ENCODE assay signal across 17 cellular contexts in the genomic region with DNA sequence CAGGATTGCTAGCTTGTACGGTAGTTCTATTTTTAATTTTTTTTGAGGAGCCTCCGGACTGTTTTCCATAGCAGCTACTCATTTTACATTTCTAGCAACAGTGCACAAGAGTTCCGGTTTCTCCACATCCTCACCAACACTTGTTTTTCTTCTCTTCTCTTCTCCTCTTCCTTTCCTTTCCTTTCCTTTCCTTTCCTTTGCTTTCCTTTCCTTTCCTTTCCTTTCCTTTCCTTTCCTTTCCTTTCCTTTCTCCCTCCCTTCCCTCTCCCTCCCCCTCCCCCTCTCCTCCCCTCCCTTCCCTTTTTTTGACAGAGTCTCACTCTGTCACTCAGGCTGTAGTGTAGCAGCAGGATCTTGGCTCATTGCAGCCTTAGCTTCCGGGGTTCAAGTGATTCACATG. TPM values are rescaled to one million over a fixed set of nuclear protein-coding genes. Genes with fewer than 3 reads are reported as not detected.
DNase-seq lines count a peak whose midpoint lies in the region; ATAC-seq and TF ChIP-seq lines count a peak whose summit lies in the region.
"Had no signal": no experiment of that assay in that cellular context is flagged by ENCODE, and none has a peak within 500 bp of the region (broad histone marks: within the 10 kb centered on the region; RNA-seq: fewer than 3 reads in every experiment).

No MANE protein-coding gene starts in this region.

- H3K27ac ChIP-seq in HEK293 (ENCODE audit: extremely low read depth, low read depth, low read length) (no peak overlapping the region), VCaP (peak overlapping the region; percentile 63), epithelial cell of prostate (peak overlapping the region; percentile 7)
- H3K27ac ChIP-seq: 22Rv1; A549; BLaER1 treated with 17β-estradiol and CSF1 and Interleukin-3, amounts not matched to agents 10 nM and 100 nM; C4-2B had no signal

- WGBS in lower leg skin, 2 donors, result 58 to 83% methylated on average over 4 of the region's 4 CpGs

- no peak for TF ChIP-seq POLR2A in lower leg skin (IDR thresholded peaks at IDR 0.05)

- no peak for TF ChIP-seq CTCF in HEK293 (tag by site-specific recombination; IDR thresholded peaks at IDR 0.05)
- TF ChIP-seq CTCF in VCaP (conservative IDR thresholded peaks at IDR 0.05), result no peak; the same call in 1 of the 2 replicates
- no peak for TF ChIP-seq CTCF in lower leg skin (IDR thresholded peaks at IDR 0.05)

- intact Hi-C loops in Right ventricle myocardium inferior (cut with DNase I), result no loop called here
- intact Hi-C loops in lower leg skin (cut with DNase I; ENCODE audit: low total_unique reads), result no loop called here

- no peak overlapping the region for H3K4me3 ChIP-seq in HEK293 (ENCODE audit: low read depth, low read length)
- no peak overlapping the region for H3K4me3 ChIP-seq in lower leg skin (ENCODE audit: low read depth, poor library complexity, severe bottlenecking)
- H3K4me3 ChIP-seq: A549; BLaER1 treated with 17β-estradiol and CSF1 and Interleukin-3, amounts not matched to agents 10 nM and 100 nM had no signal

- no peaks in the 10 kb centered on the region for H3K4me1 ChIP-seq in HEK293 (ENCODE audit: control insufficient read depth, insufficient read depth, low read length)
- H3K4me1 ChIP-seq: A549; BLaER1 treated with 17β-estradiol and CSF1 and Interleukin-3, amounts not matched to agents 10 nM and 100 nM; Caco-2 had no signal

- H3K9me3 ChIP-seq in HEK293 (ENCODE audit: control insufficient read depth, insufficient read depth, low read depth, low read length), result no peaks in the 10 kb centered on the region

- no peak for DNase-seq in epithelial cell of prostate (ENCODE audit: low read depth, low spot score)
- DNase-seq in Right ventricle myocardium inferior (ENCODE audit: missing footprints), result no peak
- DNase-seq in lower leg skin (ENCODE audit: low spot score in 2 of 2), result no peak
- DNase-seq: AML-193; Caco-2; Calu3; CD4-positive, alpha-beta T cell; CD8-positive, alpha-beta T cell; DMS79 treated with DMSO at 0.1 percent for 48 hours; GF-D8 had no signal

- no peak for ATAC-seq in Right ventricle myocardium inferior
- ATAC-seq: A549; CD8-positive, alpha-beta T cell had no signal

- POLR2A ChIA-PET in HEK293 (lab: Yijun Ruan, JAX), result no interaction called here

- CTCF ChIA-PET in HEK293 (lab: Yijun Ruan, JAX), result no interaction called here

- no peaks in the 10 kb centered on the region for H3K36me3 ChIP-seq in HEK293 (ENCODE audit: control insufficient read depth in 2 of 2, insufficient read depth in 1 of 2, low read length in 2 of 2)
- H3K36me3 ChIP-seq: BLaER1 treated with 17β-estradiol and CSF1 and Interleukin-3, amounts not matched to agents 10 nM and 100 nM had no signal

TF ChIP-seq in HEK293, 187 proteins besides CTCF, POLR2A, EP300 and RAD21:
- no peak for TF ChIP-seq ZNF366 (tag by site-specific recombination; conservative IDR thresholded peaks at IDR 0.05)
- peak; percentile 97 for TF ChIP-seq PRDM1 (tag by site-specific recombination; IDR thresholded peaks at IDR 0.05)

RNA-seq across cellular contexts. Expression of a gene that starts 9.3 kb away (rescaled TPM):
- 0.24 TPM for total RNA-seq in Right ventricle myocardium inferior
- 1 to 10 TPM; 1.4 to 2.0 (median 1.8) TPM for total RNA-seq in lower leg skin
- total RNA-seq: A172 had no signal

RNA-seq across cellular contexts. Expression of a gene that starts 38.7 kb away (rescaled TPM):
- total RNA-seq in Right ventricle myocardium inferior (0.08 TPM), lower leg skin (1 to 10 TPM in 2 of 4 donors, under 1 TPM in 2; 0.76 to 1.2 (median 0.96) TPM)
